ENCODE assay signal across 30 cellular contexts in genomic region chr1:183328371-183328770, GRCh38.
DNase-seq lines count a peak whose midpoint lies in the region; ATAC-seq and TF ChIP-seq lines count a peak whose summit lies in the region.
"Had no signal": no experiment of that assay in that cellular context is flagged by ENCODE, and none has a peak within 500 bp of the region (broad histone marks: within the 10 kb centered on the region; RNA-seq: fewer than 3 reads in every experiment).

No MANE protein-coding gene starts in this region.

- CTCF ChIA-PET in A673 (lab: Charles Lee): no interaction called here

- peaks cover 2 to 60% (median 14%) of the 10 kb centered on the region in 5 donors for H3K4me1 ChIP-seq in subcutaneous abdominal adipose tissue (ENCODE audit: control insufficient read depth in 5 of 5, insufficient read depth in 5 of 5, low read length in 5 of 5)
- H3K4me1 ChIP-seq in A673 (ENCODE audit: insufficient read depth, low read length, poor library complexity, severe bottlenecking): no peaks in the 10 kb centered on the region
- H3K4me1 ChIP-seq in neuronal stem cell (ENCODE audit: control insufficient read depth in 2 of 2, insufficient read depth in 1 of 2, low read depth in 1 of 2, low read length in 2 of 2): peaks cover 12 to 24% of the 10 kb centered on the region in 2 donors

- no TSS peak for BruUV-seq in A673 (replicated peaks; lab: Mats Ljungman, UMichigan)

- H2BK120ac ChIP-seq in neuronal stem cell (ENCODE audit: low read depth, low read length): no peak overlapping the region

- H3K27ac Mint-ChIP-seq in chondrocyte (ENCODE audit: unreplicated experiment): peak overlapping the region; percentile 93
- H3K27ac Mint-ChIP-seq: activated CD4-positive, alpha-beta memory T cell treated with anti-CD3 and anti-CD28 coated beads for 36 hours; activated T-cell treated with anti-CD3 and anti-CD28 coated beads, Interleukin-2, amount 50 U/mL, for 72 hours; B cell; CD4-positive, alpha-beta memory T cell; stimulated activated effector memory CD8-positive, alpha-beta T cell treated with anti-CD3 and anti-CD28 coated beads, Interleukin-12 subunit alpha, Interleukin-12 subunit beta, amount 100 ng/mL, for 72 hours had no signal

- H2BK12ac ChIP-seq in neuronal stem cell (ENCODE audit: low read length): no peak overlapping the region

- H3K14ac ChIP-seq in neuronal stem cell (ENCODE audit: low read length): no peak overlapping the region

- H3K23ac ChIP-seq in neuronal stem cell (ENCODE audit: low read depth, low read length, poor library complexity): no peak overlapping the region

- H3K36me3 ChIP-seq in subcutaneous abdominal adipose tissue (ENCODE audit: control insufficient read depth in 5 of 5, insufficient read depth in 5 of 5, low read length in 5 of 5) (no peaks in the 10 kb centered on the region), A673 (ENCODE audit: insufficient read depth, low read length, poor library complexity, severe bottlenecking) (no peaks in the 10 kb centered on the region), neuronal stem cell (replicated peaks in 1 of 2; ENCODE audit: control insufficient read depth in 2 of 2, insufficient read depth in 2 of 2, low read length in 2 of 2) (no peaks in the 10 kb centered on the region)
- H3K36me3 ChIP-seq: brain microvascular endothelial cell had no signal

- no peak overlapping the region for H3K4me3 Mint-ChIP-seq in chondrocyte (ENCODE audit: unreplicated experiment)
- H3K4me3 Mint-ChIP-seq: activated CD4-positive, alpha-beta memory T cell treated with anti-CD3 and anti-CD28 coated beads for 36 hours; activated T-cell treated with anti-CD3 and anti-CD28 coated beads, Interleukin-2, amount 50 U/mL, for 72 hours; B cell; CD4-positive, alpha-beta memory T cell; naive B cell; stimulated activated effector memory CD8-positive, alpha-beta T cell treated with anti-CD3 and anti-CD28 coated beads, Interleukin-12 subunit alpha, Interleukin-12 subunit beta, amount 100 ng/mL, for 72 hours had no signal

- no peak overlapping the region for H4K8ac ChIP-seq in neuronal stem cell (ENCODE audit: low read depth, low read length)

- no peak overlapping the region for H3K4me2 ChIP-seq in neuronal stem cell (ENCODE audit: insufficient read depth, low read length, poor library complexity, severe bottlenecking)
- H3K4me2 ChIP-seq: KMS-11 had no signal

- H3K18ac ChIP-seq in neuronal stem cell (ENCODE audit: low read length): no peak overlapping the region

- no peaks in the 10 kb centered on the region for H3K27me3 Mint-ChIP-seq in chondrocyte (ENCODE audit: low read depth)

- H2BK15ac ChIP-seq in neuronal stem cell (ENCODE audit: low read length): no peak overlapping the region

- H3K79me1 ChIP-seq in neuronal stem cell (ENCODE audit: low read depth, low read length): no peaks in the 10 kb centered on the region

- H3K9ac ChIP-seq in subcutaneous abdominal adipose tissue (ENCODE audit: low read length in 5 of 5) (no peak overlapping the region), neuronal stem cell (ENCODE audit: low read depth, low read length, poor library complexity) (no peak overlapping the region)
- H3K9ac ChIP-seq: KMS-11 had no signal

- WGBS in neuronal stem cell (ENCODE audit: extremely low coverage in 2 of 2, insufficient read length in 2 of 2, insufficient replicate concordance in 1 of 2), 2 donors: no CpG with 5 or more reads among the region's 1 CpG

- DNase-seq in EL (peak; percentile 8), chondrocyte (ENCODE audit: low spot score) (no peak), A673 (ENCODE audit: low spot score) (no peak), neuronal stem cell (ENCODE audit: low spot score) (no peak), NCI-H82 treated with DMSO at 0.1 percent for 48 hours (lab: John Stamatoyannopoulos, UW; ENCODE audit: unreplicated experiment) (no peak)
- DNase-seq: activated CD4-positive, alpha-beta memory T cell treated with anti-CD3 and anti-CD28 coated beads for 36 hours; activated naive CD4-positive, alpha-beta T cell; activated T-cell treated with anti-CD3 and anti-CD28 coated beads, Interleukin-2, amount 50 U/mL, for 72 hours; brain microvascular endothelial cell; CD4-positive, alpha-beta memory T cell; cortex of kidney; effector memory CD4-positive, alpha-beta T cell; glutamatergic neuron; islet precursor cell; naive B cell; NCI-H1417; NCI-H2029 treated with DMSO at 0.1 percent for 48 hours; NCI-H524; PC-3; SHP77; stimulated activated CD4-positive, alpha-beta T cell treated with anti-CD3 and anti-CD28 coated beads, Interleukin-15, amount 100 ng/mL, for 24 hours; T-helper 2 cell had no signal

- H3K4ac ChIP-seq in neuronal stem cell (ENCODE audit: low read length): no peak overlapping the region

- no peak overlapping the region for H3K4me3 ChIP-seq in subcutaneous abdominal adipose tissue (ENCODE audit: low read depth in 1 of 5, low read length in 5 of 5)
- H3K4me3 ChIP-seq in A673 (ENCODE audit: low read depth, low read length, poor library complexity, severe bottlenecking): no peak overlapping the region
- no peak overlapping the region for H3K4me3 ChIP-seq in neuronal stem cell (ENCODE audit: low read length in 2 of 2)
- H3K4me3 ChIP-seq: GM12878 had no signal

- H4K91ac ChIP-seq in neuronal stem cell (ENCODE audit: low read depth, low read length, poor library complexity): no peak overlapping the region

- no peaks in the 10 kb centered on the region for H3K36me3 Mint-ChIP-seq in chondrocyte (ENCODE audit: low read depth)
- H3K36me3 Mint-ChIP-seq: activated CD4-positive, alpha-beta memory T cell treated with anti-CD3 and anti-CD28 coated beads for 36 hours; CD4-positive, alpha-beta memory T cell; naive B cell; stimulated activated effector memory CD8-positive, alpha-beta T cell treated with anti-CD3 and anti-CD28 coated beads, Interleukin-12 subunit alpha, Interleukin-12 subunit beta, amount 100 ng/mL, for 72 hours had no signal

- H2AFZ ChIP-seq in neuronal stem cell (ENCODE audit: low read length): no peak overlapping the region

- no peak for ATAC-seq in HG02763 (IDR thresholded peaks at IDR 0.05; ENCODE audit: unreplicated experiment)
- ATAC-seq: activated T-cell treated with anti-CD3 and anti-CD28 coated beads, Interleukin-2, amount 50 U/mL, for 72 hours; GM12878; PC-3; stimulated activated effector memory CD8-positive, alpha-beta T cell treated with anti-CD3 and anti-CD28 coated beads, Interleukin-12 subunit alpha, Interleukin-12 subunit beta, amount 100 ng/mL, for 72 hours had no signal

- H3K4me1 Mint-ChIP-seq in chondrocyte (ENCODE audit: low read depth): peaks cover 65% of the 10 kb centered on the region
- H3K4me1 Mint-ChIP-seq: B cell; CD4-positive, alpha-beta memory T cell; naive B cell; stimulated activated effector memory CD8-positive, alpha-beta T cell treated with anti-CD3 and anti-CD28 coated beads, Interleukin-12 subunit alpha, Interleukin-12 subunit beta, amount 100 ng/mL, for 72 hours had no signal

- H3K9me3 Mint-ChIP-seq in chondrocyte (ENCODE audit: low read depth): no peaks in the 10 kb centered on the region
- H3K9me3 Mint-ChIP-seq: activated CD4-positive, alpha-beta memory T cell treated with anti-CD3 and anti-CD28 coated beads for 36 hours; activated T-cell treated with anti-CD3 and anti-CD28 coated beads, Interleukin-2, amount 50 U/mL, for 72 hours; CD4-positive, alpha-beta memory T cell; stimulated activated effector memory CD8-positive, alpha-beta T cell treated with anti-CD3 and anti-CD28 coated beads, Interleukin-12 subunit alpha, Interleukin-12 subunit beta, amount 100 ng/mL, for 72 hours had no signal

- TF ChIP-seq CTCF in chondrocyte (IDR thresholded peaks at IDR 0.05): no peak
- no peak for TF ChIP-seq CTCF in A673 (conservative IDR thresholded peaks at IDR 0.05; ENCODE audit: low read depth, low read length)

- peak overlapping the region; percentile 1 for H3K27ac ChIP-seq in layer of hippocampus (ENCODE audit: low read depth, low read length)
- peak overlapping the region; percentile 74 for H3K27ac ChIP-seq in subcutaneous abdominal adipose tissue (ENCODE audit: low read depth, low read length)
- H3K27ac ChIP-seq in A673 (ENCODE audit: low read depth, low read length, poor library complexity, severe bottlenecking): no peak overlapping the region
- no peak overlapping the region for H3K27ac ChIP-seq in neuronal stem cell (replicated peaks; ENCODE audit: low read length)
- H3K27ac ChIP-seq: brain microvascular endothelial cell, HL-60, KMS-11 had no signal

- intact Hi-C loops in A673 (cut with micrococcal nuclease; ENCODE audit: unreplicated experiment): no loop called here

- no peaks in the 10 kb centered on the region for H3K27me3 ChIP-seq in layer of hippocampus (ENCODE audit: control insufficient read depth, insufficient read depth, low read length)
- peaks cover 0 to 2% (median 0%) of the 10 kb centered on the region in 5 donors for H3K27me3 ChIP-seq in subcutaneous abdominal adipose tissue (ENCODE audit: control insufficient read depth in 5 of 5, insufficient read depth in 4 of 5, low read length in 5 of 5)
- H3K27me3 ChIP-seq in A673 (replicated peaks; ENCODE audit: insufficient read depth, low read depth, low read length, poor library complexity): no peaks in the 10 kb centered on the region
- H3K27me3 ChIP-seq in neuronal stem cell (ENCODE audit: control insufficient read depth in 3 of 3, insufficient read depth in 3 of 3, low read depth in 1 of 3, low read length in 3 of 3): no peaks in the 10 kb centered on the region
- H3K27me3 ChIP-seq: brain microvascular endothelial cell had no signal

- H2AK5ac ChIP-seq in neuronal stem cell (ENCODE audit: low read depth, low read length): no peak overlapping the region

- H3K9me3 ChIP-seq in subcutaneous abdominal adipose tissue (ENCODE audit: control insufficient read depth in 5 of 5, low read length in 5 of 5) (no peaks in the 10 kb centered on the region), A673 (ENCODE audit: low read depth, low read length, poor library complexity, severe bottlenecking) (no peaks in the 10 kb centered on the region), neuronal stem cell (replicated peaks in 1 of 2; ENCODE audit: control insufficient read depth in 2 of 2, insufficient read depth in 1 of 2, low read depth in 1 of 2, low read length in 2 of 2) (no peaks in the 10 kb centered on the region)

- H2BK5ac ChIP-seq in neuronal stem cell (ENCODE audit: low read length): no peak overlapping the region

- POLR2A ChIA-PET in A673 (lab: Charles Lee; ENCODE audit: low non-redundant PET): no interaction called here

Comparison
In these comparisons a context has a peak if more than half of its experiments do, and no peak if none do; other contexts are left out.
1. H3K27ac ChIP-seq: peak in layer of hippocampus (single experiment) and subcutaneous abdominal adipose tissue (single experiment); none in A673 (single experiment) and neuronal stem cell (single experiment).